ENCODE assay signal across 8 cellular contexts in the genomic region with DNA sequence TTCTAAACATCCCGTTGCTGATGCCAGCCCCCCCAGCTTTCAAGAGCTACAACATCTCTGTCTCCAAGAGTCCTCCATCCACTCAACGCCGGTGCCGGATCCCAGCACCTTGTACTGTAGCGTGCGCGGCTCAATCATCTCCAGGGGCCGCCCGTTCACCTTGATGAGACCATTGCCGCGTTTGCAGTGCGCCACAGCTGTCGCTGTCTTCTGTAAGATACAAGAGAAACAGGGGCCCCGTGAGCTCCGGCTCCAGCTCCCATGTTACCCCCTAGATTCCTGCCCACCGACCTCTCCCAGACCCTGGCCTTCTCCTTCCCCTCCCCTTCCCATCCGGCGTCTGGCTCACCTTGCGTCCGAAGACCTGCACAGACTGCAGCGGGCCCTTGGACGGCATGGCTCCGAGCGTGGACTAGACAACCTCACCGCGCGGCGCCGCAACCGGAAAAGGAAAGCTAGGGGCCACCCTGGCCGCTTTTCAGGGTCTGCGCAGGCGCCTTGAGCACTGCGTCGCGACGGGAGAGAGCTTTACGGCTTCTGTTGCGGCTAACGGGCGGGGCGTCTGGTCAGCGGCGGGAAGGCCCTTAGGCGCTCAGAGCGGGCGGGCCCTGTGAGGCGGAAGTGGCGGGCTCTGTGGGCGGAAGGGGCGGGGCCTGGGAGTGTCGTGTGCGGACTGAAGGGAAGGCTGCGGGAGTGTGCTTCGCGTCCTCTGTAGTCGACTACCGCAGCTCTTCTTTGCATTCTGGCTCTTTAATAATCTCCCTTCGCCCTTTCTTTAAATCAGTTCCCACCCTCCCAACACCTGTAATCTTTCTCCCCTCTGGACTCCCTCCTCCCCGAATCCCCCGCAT. TPM values are rescaled to one million over a fixed set of nuclear protein-coding genes. Genes with fewer than 3 reads are reported as not detected.
A peak's percentile ranks its signal among the peaks of the same experiment; 100 is the strongest.
DNase-seq lines count a peak whose midpoint lies in the region; ATAC-seq and TF ChIP-seq lines count a peak whose summit lies in the region.

Gene RPS16 (minus strand): TSS at position 451 of the 851 bp plus-strand sequence. CDS start 54 bp downstream, at position 397.

- H3K27me3 ChIP-seq in left ventricle myocardium inferior (ENCODE audit: low read depth) (peaks cover 4% of the 10 kb centered on the region), psoas muscle (ENCODE audit: insufficient read depth in 3 of 3, low read length in 2 of 3) (no peaks in the 10 kb centered on the region)

- peak within 1 kb of the TSS; percentile 87 for H3K27ac ChIP-seq in left ventricle myocardium inferior (replicated peaks)
- H3K27ac ChIP-seq in psoas muscle: peak within 1 kb of the TSS; percentile 93
- H3K27ac ChIP-seq in urinary bladder (ENCODE audit: low read depth): peak within 1 kb of the TSS; percentile 66

- ATAC-seq in GM18498 (IDR thresholded peaks at IDR 0.05; ENCODE audit: unreplicated experiment) (peak; percentile 77), HG02938 (IDR thresholded peaks at IDR 0.05; ENCODE audit: unreplicated experiment) (peak; percentile 60), psoas muscle (peak; percentile 97 to 98 (median 98))

- H3K4me1 ChIP-seq in left ventricle myocardium inferior (peaks cover 45% of the 10 kb centered on the region), psoas muscle (peaks cover 18% of the 10 kb centered on the region), urinary bladder (ENCODE audit: insufficient read depth) (no peaks in the 10 kb centered on the region)

- TF ChIP-seq CTCF in left ventricle myocardium inferior (IDR thresholded peaks at IDR 0.05; ENCODE audit: borderline replicate concordance) (no peak), psoas muscle (IDR thresholded peaks at IDR 0.05) (no peak)

- H3K9me3 ChIP-seq in left ventricle myocardium inferior (replicated peaks): no peaks in the 10 kb centered on the region
- H3K9me3 ChIP-seq in psoas muscle: no peaks in the 10 kb centered on the region

- 0 to 1% (median 0%) methylated on average over 61 of the region's 61 CpGs for WGBS in psoas muscle, 3 donors
- WGBS in urinary bladder: under 1% methylated on average over 61 of the region's 61 CpGs

- DNase-seq in NCI-H187 treated with DMSO at 0.1 percent for 48 hours (lab: John Stamatoyannopoulos, UW): peak; percentile 94
- peak; percentile 98 to 99 (median 99) for DNase-seq in T-helper 2 cell
- DNase-seq in amygdala (lab: John Stamatoyannopoulos, UW): peak; percentile 71 to 99 (median 97)
- peak; percentile 99 for DNase-seq in left ventricle myocardium inferior
- peak; percentile 99 to 100 for DNase-seq in psoas muscle

- intact Hi-C loops in left ventricle myocardium inferior (cut with micrococcal nuclease) (no loop called here), psoas muscle (cut with DNase I) (loop anchor here (2.0 to 10.0 kb wide), 3 partner anchors 23 to 91 kb away; partner anchors contain the start of genes MED29 (in 1 of the 2), PAF1 (in 1 of the 2), PLEKHG2 (in 1 of the 2) and SAMD4B (in 1 of the 2))

- H3K36me3 ChIP-seq in left ventricle myocardium inferior: peaks cover 32% of the 10 kb centered on the region
- H3K36me3 ChIP-seq in psoas muscle (ENCODE audit: insufficient read depth in 1 of 2, low read depth in 1 of 2): peaks cover 7 to 44% of the 10 kb centered on the region in 2 donors
- H3K36me3 ChIP-seq in urinary bladder (ENCODE audit: insufficient read depth): peaks cover 4% of the 10 kb centered on the region

- peak within 1 kb of the TSS; percentile 96 for H3K4me3 ChIP-seq in left ventricle myocardium inferior
- H3K4me3 ChIP-seq in psoas muscle: peak within 1 kb of the TSS; percentile 96
- peak within 1 kb of the TSS; percentile 92 for H3K4me3 ChIP-seq in urinary bladder (ENCODE audit: low read depth, low read length)

RNA-seq across cellular contexts. Expression of gene RPS16, which starts in this region (rescaled TPM):
- total RNA-seq in left ventricle myocardium inferior: 1,107 TPM
- total RNA-seq in psoas muscle: 1,000 to 10,000 TPM; 1,186 to 1,958 (median 1,553) TPM
- 1,000 to 10,000 TPM; 2,324 to 3,255 (median 2,994) TPM for polyA plus RNA-seq in psoas muscle
- total RNA-seq in urinary bladder: 27.7 TPM
- polyA plus RNA-seq in urinary bladder: 3,259 TPM

Comparison
In these comparisons a context has a peak if more than half of its experiments do, and no peak if none do; other contexts are left out.
1. Peak in every context shown above with its lines: DNase-seq, ATAC-seq, H3K4me3 ChIP-seq and H3K27ac ChIP-seq.
2. RNA of gene RPS16 (total RNA-seq): 1,186 to 1,958 TPM in psoas muscle and 1,107 TPM in left ventricle myocardium inferior (single experiment); 27.7 TPM in urinary bladder (single experiment); every median in the first group is over 10 times any median in the second.